ENCODE assay signal across 6 cellular contexts in genomic region chrX:153875391-153876111, GRCh38. TPM values are rescaled to one million over a fixed set of nuclear protein-coding genes. Genes with fewer than 3 reads are reported as not detected.
DNase-seq lines count a peak whose midpoint lies in the region; ATAC-seq and TF ChIP-seq lines count a peak whose summit lies in the region.

No MANE protein-coding gene starts in this region.

- peak; percentile 42 for DNase-seq in COLO829 (ENCODE audit: low spot score)
- peak; percentile 24 to 68 (median 66) for DNase-seq in Peyer's patch
- peak; percentile 39 to 41 for DNase-seq in T47D (ENCODE audit: low read depth in 1 of 2, low spot score in 1 of 2)
- DNase-seq in omental fat pad (ENCODE audit: low spot score) = peak; percentile 35

- no peak overlapping the region for H3K4me3 ChIP-seq in Peyer's patch

- ATAC-seq in omental fat pad (ENCODE audit: low FRiP score) (peak; percentile 53), GM18861 (IDR thresholded peaks at IDR 0.05; ENCODE audit: unreplicated experiment) (no peak), HG02610 (IDR thresholded peaks at IDR 0.05; ENCODE audit: unreplicated experiment) (no peak)

- peaks cover 0 to 4% (median 0%) of the 10 kb centered on the region in 4 donors for H3K4me1 ChIP-seq in Peyer's patch

- H3K27ac ChIP-seq in Peyer's patch = no peak overlapping the region

- no peaks in the 10 kb centered on the region for H3K36me3 ChIP-seq in Peyer's patch

- in situ Hi-C loops in T47D (cut with HindIII; ENCODE audit: low pct_unique_long_range_greater_than_20kb, low sequenced_read_pairs) = no loop called here

- H3K27me3 ChIP-seq in Peyer's patch = no peaks in the 10 kb centered on the region

- no peaks in the 10 kb centered on the region for H3K9me3 ChIP-seq in Peyer's patch

- no peak for TF ChIP-seq POLR2A in Peyer's patch (IDR thresholded peaks at IDR 0.05)

- no peak for TF ChIP-seq CTCF in Peyer's patch (IDR thresholded peaks at IDR 0.05)
- no peak for TF ChIP-seq CTCF in omental fat pad (IDR thresholded peaks at IDR 0.05)

RNA-seq across cellular contexts. Expression of gene L1CAM, which starts 10.4 kb away (rescaled TPM):
- total RNA-seq in Peyer's patch (1 to 10 TPM; 1.8 to 7.4 (median 4.6) TPM), omental fat pad (1 to 10 TPM in 3 of 4 donors, under 1 TPM in 1; 0.37 to 2.8 (median 1.6) TPM)

RNA-seq across cellular contexts. Expression of gene AVPR2, which starts 28.9 kb away (rescaled TPM):
- total RNA-seq in Peyer's patch (1 to 10 TPM in 2 of 4 donors, under 1 TPM in 2; 0.53 to 5.0 (median 1.1) TPM), omental fat pad (10 to 100 TPM in 1 of 4 donors, 1 to 10 TPM in 2, under 1 TPM in 1; 0.74 to 22.7 (median 3.6) TPM)

RNA-seq across cellular contexts. Expression of gene PDZD4, which starts 45.2 kb away (rescaled TPM):
- total RNA-seq in Peyer's patch (1 to 10 TPM; 1.2 to 8.3 (median 2.4) TPM), omental fat pad (1 to 10 TPM; 1.9 to 2.6 (median 2.2) TPM)

RNA-seq across cellular contexts. Expression of gene ARHGAP4, which starts 50.5 kb away (rescaled TPM):
- total RNA-seq in Peyer's patch (100 to 1,000 TPM in 1 of 4 donors, 10 to 100 TPM in 3; 23.6 to 211 (median 57.6) TPM), omental fat pad (10 to 100 TPM; 16.6 to 72.2 (median 36.4) TPM)

RNA-seq across cellular contexts. Expression of gene NAA10, which starts 59.3 kb away (rescaled TPM):
- total RNA-seq in Peyer's patch (100 to 1,000 TPM in 1 of 4 donors, 10 to 100 TPM in 3; 32.9 to 118 (median 54.1) TPM), omental fat pad (100 to 1,000 TPM in 1 of 4 donors, 10 to 100 TPM in 3; 85.7 to 101 (median 90.7) TPM)
